Comparison of ENCODE assay signal across 8 cellular contexts in the genomic region with DNA sequence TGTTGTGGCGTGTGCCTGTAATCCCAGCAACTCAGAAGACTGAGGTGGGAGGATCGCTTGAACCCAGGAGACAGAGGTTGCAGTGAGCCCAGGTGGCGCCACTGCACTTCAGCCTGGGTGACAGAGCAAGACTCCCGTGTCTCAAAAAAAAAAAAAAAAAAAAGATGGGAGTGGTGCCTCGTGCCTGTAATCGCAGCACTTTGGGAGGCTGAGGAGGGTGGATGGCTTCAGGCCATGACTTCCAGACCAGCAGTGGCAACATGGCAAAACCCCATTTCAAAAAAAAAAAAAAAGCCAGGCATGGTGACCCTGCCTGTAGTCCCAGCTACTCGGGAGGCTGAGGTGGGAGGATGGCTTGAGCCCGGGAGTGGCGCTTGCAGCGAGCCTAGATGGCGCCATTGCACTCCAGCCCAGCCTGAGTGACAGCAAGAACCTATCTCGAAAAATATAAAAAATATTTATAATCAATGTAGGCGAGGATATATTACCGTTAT. TPM values are rescaled to one million over a fixed set of nuclear protein-coding genes. Genes with fewer than 3 reads are reported as not detected.
A peak's percentile ranks its signal among the peaks of the same experiment; 100 is the strongest.
DNase-seq lines count a peak whose midpoint lies in the region; ATAC-seq and TF ChIP-seq lines count a peak whose summit lies in the region.

No MANE protein-coding gene starts in this region.

- DNase-seq in Right ventricle myocardium superior (peak; percentile 59), right atrium auricular region (ENCODE audit: low spot score) (no peak), HT1080 (ENCODE audit: low read depth) (peak; percentile 85), SHP77 (lab: John Stamatoyannopoulos, UW) (peak; percentile 31 to 51), hepatic stellate cell (ENCODE audit: low spot score) (peak; percentile 12)
- peak; percentile 45 to 54 for DNase-seq in activated naive CD4-positive, alpha-beta T cell treated with anti-CD3 and anti-CD28 coated beads, Interleukin-2, amount 50 U/mL, for 72 hours (ENCODE audit: low spot score in 2 of 2)
- DNase-seq in stimulated activated CD4-positive, alpha-beta T cell treated with anti-CD3 and anti-CD28 coated beads, Interleukin-15, amount 100 ng/mL, for 24 hours, result peak; percentile 59

- H3K4me3 ChIP-seq in right atrium auricular region, result no peak overlapping the region

- peaks cover 15% of the 10 kb centered on the region for H3K36me3 ChIP-seq in right atrium auricular region

- H3K27me3 ChIP-seq in right atrium auricular region, result no peaks in the 10 kb centered on the region

- no peaks in the 10 kb centered on the region for H3K9me3 Mint-ChIP-seq in activated naive CD4-positive, alpha-beta T cell treated with anti-CD3 and anti-CD28 coated beads, Interleukin-2, amount 50 U/mL, for 72 hours

- peak overlapping the region in 1 of 2 donors; percentile 93 for H3K27ac Mint-ChIP-seq in activated naive CD4-positive, alpha-beta T cell treated with anti-CD3 and anti-CD28 coated beads, Interleukin-2, amount 50 U/mL, for 72 hours

- no peak overlapping the region for H3K27ac ChIP-seq in right atrium auricular region

- H3K36me3 Mint-ChIP-seq in activated naive CD4-positive, alpha-beta T cell treated with anti-CD3 and anti-CD28 coated beads, Interleukin-2, amount 50 U/mL, for 72 hours, result peaks cover 0 to 8% of the 10 kb centered on the region in 2 donors

- no peaks in the 10 kb centered on the region for H3K4me1 ChIP-seq in right atrium auricular region

- ATAC-seq in Right ventricle myocardium superior (ENCODE audit: poor library complexity) (peak; percentile 68), HG03039 (IDR thresholded peaks at IDR 0.05; ENCODE audit: unreplicated experiment) (no peak)
- peak; percentile 48 to 55 for ATAC-seq in activated naive CD4-positive, alpha-beta T cell treated with anti-CD3 and anti-CD28 coated beads, Interleukin-2, amount 50 U/mL, for 72 hours

- intact Hi-C loops in Right ventricle myocardium superior (cut with DNase I), result loop anchor here (5.0 kb wide), 1 partner anchor 161 kb away; no protein-coding TSS in a partner anchor

- H3K9me3 ChIP-seq in right atrium auricular region, result no peaks in the 10 kb centered on the region

- peak in 1 of 2 donors; percentile 55 for TF ChIP-seq CTCF in right atrium auricular region (IDR thresholded peaks at IDR 0.05)

RNA-seq across cellular contexts. Expression of gene EIF2S3, which starts 27.0 kb away (rescaled TPM):
- 64.4 TPM for total RNA-seq in Right ventricle myocardium superior
- total RNA-seq in right atrium auricular region, result 10 to 100 TPM; 61.6 to 64.9 TPM
- 186 and 212 TPM in 2 replicates for total RNA-seq in HT1080 (2014; rRNA removed; shearing (Covaris generic))
- polyA plus RNA-seq in HT1080 (2015; cell fraction: cytosol; rRNA removed), result 201 and 231 TPM in 2 replicates
- 573 and 645 TPM in 2 replicates for polyA plus RNA-seq in HT1080 (2015; cell fraction: nucleus; rRNA removed)
- 100 to 1,000 TPM; 232 to 306 TPM for total RNA-seq in activated naive CD4-positive, alpha-beta T cell treated with anti-CD3 and anti-CD28 coated beads, Interleukin-2, amount 50 U/mL, for 72 hours

RNA-seq across cellular contexts. Expression of gene KLHL15, which starts 54.7 kb away (rescaled TPM):
- total RNA-seq in Right ventricle myocardium superior (5.8 TPM), right atrium auricular region (1 to 10 TPM; 5.7 to 6.9 TPM)
- 8.4 and 8.5 TPM in 2 replicates for total RNA-seq in HT1080 (2014; rRNA removed; shearing (Covaris generic))
- polyA plus RNA-seq in HT1080 (2015; cell fraction: cytosol; rRNA removed), result 4.6 and 6.2 TPM in 2 replicates
- 10.0 and 11.8 TPM in 2 replicates for polyA plus RNA-seq in HT1080 (2015; cell fraction: nucleus; rRNA removed)
- 10 to 100 TPM; 11.8 to 31.6 TPM for total RNA-seq in activated naive CD4-positive, alpha-beta T cell treated with anti-CD3 and anti-CD28 coated beads, Interleukin-2, amount 50 U/mL, for 72 hours
